ENCODE assay signal across 25 cellular contexts in the genomic region with DNA sequence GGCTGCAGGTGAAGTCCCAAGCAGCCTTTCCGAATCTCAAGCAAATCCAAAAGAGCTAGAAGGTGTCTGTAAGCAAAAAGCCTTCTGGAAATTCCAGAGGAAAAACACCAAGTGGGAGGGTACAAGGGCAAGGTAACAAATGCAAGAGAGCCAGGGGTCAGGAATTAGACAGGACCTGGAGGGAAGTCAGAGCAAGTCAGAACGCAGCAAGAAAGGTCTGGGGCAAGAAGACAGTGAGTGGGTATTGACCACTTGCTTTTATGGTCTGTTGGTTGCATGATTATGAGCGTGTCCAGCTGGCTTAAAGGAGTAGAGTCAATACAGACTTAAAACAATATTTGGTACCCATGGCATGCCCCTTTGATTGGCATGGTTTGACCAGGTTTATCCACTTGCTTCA.
DNase-seq lines count a peak whose midpoint lies in the region; ATAC-seq, FAIRE-seq and TF ChIP-seq lines count a peak whose summit lies in the region.
"Had no signal": no experiment of that assay in that cellular context is flagged by ENCODE, and none has a peak within 500 bp of the region (broad histone marks: within the 10 kb centered on the region; RNA-seq: fewer than 3 reads in every experiment).

No MANE protein-coding gene starts in this region.

- TF ChIP-seq POLR2A in K562 (conservative IDR thresholded peaks at IDR 0.05): no peak

- H3K36me3 ChIP-seq in K562 (ENCODE audit: control insufficient read depth, insufficient read depth, low read length): no peaks in the 10 kb centered on the region
- no peaks in the 10 kb centered on the region for H3K36me3 ChIP-seq in endodermal cell (ENCODE audit: control insufficient read depth, insufficient read depth, low read length)
- H3K36me3 ChIP-seq in neural progenitor cell: no peaks in the 10 kb centered on the region
- H3K36me3 ChIP-seq: BE2C had no signal

- H4K20me1 ChIP-seq in K562 (replicated peaks; ENCODE audit: control insufficient read depth, insufficient read depth, low read length) (no peaks in the 10 kb centered on the region), neural progenitor cell (ENCODE audit: low read depth) (no peaks in the 10 kb centered on the region)
- H4K20me1 ChIP-seq: BLaER1 treated with 17β-estradiol and CSF1 and Interleukin-3, amounts not matched to agents 10 nM and 100 nM had no signal

- no peaks in the 10 kb centered on the region for H3K79me2 ChIP-seq in K562 (ENCODE audit: control insufficient read depth, insufficient read depth, low read length)
- H3K79me2 ChIP-seq in neural progenitor cell (ENCODE audit: low read depth): no peaks in the 10 kb centered on the region

- peak; percentile 26 for FAIRE-seq in K562 (lab: Jason Lieb, UNC)
- FAIRE-seq: A549, D721Med, G401.6, GM12892 had no signal

- no peak overlapping the region for H3K9ac ChIP-seq in K562 (ENCODE audit: insufficient read depth in 1 of 2, low read depth in 2 of 2, low read length in 2 of 2)
- no peak overlapping the region for H3K9ac ChIP-seq in endodermal cell (ENCODE audit: extremely low read depth, low read length, poor library complexity, severe bottlenecking)
- H3K9ac ChIP-seq in neural progenitor cell: no peak overlapping the region
- H3K9ac ChIP-seq: BLaER1 treated with 17β-estradiol and CSF1 and Interleukin-3, amounts not matched to agents 10 nM and 100 nM had no signal

- no peaks in the 10 kb centered on the region for H3K27me3 ChIP-seq in K562 (ENCODE audit: control insufficient read depth in 2 of 2, insufficient read depth in 2 of 2, low read length in 2 of 2)
- no peaks in the 10 kb centered on the region for H3K27me3 ChIP-seq in endodermal cell (ENCODE audit: control insufficient read depth, insufficient read depth, low read length, poor library complexity, severe bottlenecking)
- no peaks in the 10 kb centered on the region for H3K27me3 ChIP-seq in neural progenitor cell
- H3K27me3 ChIP-seq: BE2C; BLaER1 treated with 17β-estradiol and CSF1 and Interleukin-3, amounts not matched to agents 10 nM and 100 nM had no signal

- intact Hi-C loops in K562 (cut with micrococcal nuclease): no loop called here

- H3K4me3 Mint-ChIP-seq in HFFc6 (no peak overlapping the region), endodermal cell (no peak overlapping the region), neural progenitor cell (no peak overlapping the region)
- H3K4me3 Mint-ChIP-seq: CD14-positive monocyte; CD4-positive, alpha-beta T cell; CD8-positive, alpha-beta memory T cell had no signal

- no peak for TF ChIP-seq CTCF in HFFc6 (IDR thresholded peaks at IDR 0.05)
- no peak for TF ChIP-seq CTCF in K562 (IDR thresholded peaks at IDR 0.05 in 2 of 3, conservative IDR thresholded peaks at IDR 0.05 in 1 of 3; ENCODE audit: insufficient read depth in 2 of 3, low read depth in 1 of 3, low read length in 3 of 3)
- no peak for TF ChIP-seq CTCF in endodermal cell (conservative IDR thresholded peaks at IDR 0.05)
- TF ChIP-seq CTCF in neural progenitor cell (IDR thresholded peaks at IDR 0.05): no peak

- no peak for ATAC-seq in K562
- no peak for ATAC-seq in GM19397 (IDR thresholded peaks at IDR 0.05; ENCODE audit: unreplicated experiment)
- ATAC-seq: A549 had no signal

- no peak overlapping the region for H3K4me3 ChIP-seq in K562
- H3K4me3 ChIP-seq in endodermal cell (ENCODE audit: low read length): no peak overlapping the region
- no peak overlapping the region for H3K4me3 ChIP-seq in neural progenitor cell
- H3K4me3 ChIP-seq: A549; BLaER1 treated with 17β-estradiol and CSF1 and Interleukin-3, amounts not matched to agents 10 nM and 100 nM had no signal

- POLR2A ChIA-PET in K562 (lab: Yijun Ruan, JAX): no interaction called here

- H2AFZ ChIP-seq in K562 (ENCODE audit: low read depth, low read length): no peak overlapping the region
- H2AFZ ChIP-seq in neural progenitor cell (replicated peaks): no peak overlapping the region

- TF ChIP-seq RAD21 in K562 (CRISPR knock-in tag; conservative IDR thresholded peaks at IDR 0.05 in 1 of 2, IDR thresholded peaks at IDR 0.05 in 1 of 2): no peak

- BruUV-seq in K562 (replicated peaks; lab: Mats Ljungman, UMichigan): no TSS peak

- H3K9me3 Mint-ChIP-seq in HFFc6 (no peaks in the 10 kb centered on the region), endodermal cell (no peaks in the 10 kb centered on the region), neural progenitor cell (no peaks in the 10 kb centered on the region)
- H3K9me3 Mint-ChIP-seq: CD14-positive monocyte; CD4-positive, alpha-beta T cell; CD8-positive, alpha-beta memory T cell had no signal

- H3K36me3 Mint-ChIP-seq in HFFc6 (ENCODE audit: low read depth): peaks cover 19% of the 10 kb centered on the region
- H3K36me3 Mint-ChIP-seq in endodermal cell (ENCODE audit: low read depth): no peaks in the 10 kb centered on the region
- no peaks in the 10 kb centered on the region for H3K36me3 Mint-ChIP-seq in neural progenitor cell
- H3K36me3 Mint-ChIP-seq: CD14-positive monocyte; CD8-positive, alpha-beta memory T cell had no signal

- H3K27me3 Mint-ChIP-seq in HFFc6 (ENCODE audit: insufficient read depth) (peaks cover 2% of the 10 kb centered on the region; the same call in 1 of the 2 replicates), endodermal cell (ENCODE audit: insufficient read depth) (peaks cover 6% of the 10 kb centered on the region), neural progenitor cell (ENCODE audit: insufficient read depth, low read depth) (no peaks in the 10 kb centered on the region)
- H3K27me3 Mint-ChIP-seq: CD4-positive, alpha-beta T cell had no signal

- CTCF ChIA-PET in K562 (lab: Yijun Ruan, JAX; ENCODE audit: low intra/inter-chr PET ratio): interaction anchor here (0.6 kb wide), 1 partner anchor 753 kb away, joined by 6 read pairs; no protein-coding TSS in a partner anchor

- H3K27ac ChIP-seq in K562 (ENCODE audit: extremely low read depth, low read depth, low read length) (no peak overlapping the region), endodermal cell (ENCODE audit: low read depth, low read length) (no peak overlapping the region), neural progenitor cell (no peak overlapping the region)
- H3K27ac ChIP-seq: A549; BLaER1 treated with 17β-estradiol and CSF1 and Interleukin-3, amounts not matched to agents 10 nM and 100 nM had no signal

- no peaks in the 10 kb centered on the region for H3K9me1 ChIP-seq in K562 (ENCODE audit: control insufficient read depth, insufficient read depth, low read length)

- peaks cover 53% of the 10 kb centered on the region for H3K4me1 Mint-ChIP-seq in HFFc6 (ENCODE audit: low read depth)
- H3K4me1 Mint-ChIP-seq in endodermal cell: peaks cover 7% of the 10 kb centered on the region
- no peaks in the 10 kb centered on the region for H3K4me1 Mint-ChIP-seq in neural progenitor cell
- H3K4me1 Mint-ChIP-seq: CD14-positive monocyte; CD8-positive, alpha-beta memory T cell had no signal

- H3K4me1 ChIP-seq in K562 (replicated peaks in 1 of 2; ENCODE audit: control insufficient read depth in 2 of 2, insufficient read depth in 2 of 2, low read length in 2 of 2) (no peaks in the 10 kb centered on the region), endodermal cell (ENCODE audit: control insufficient read depth, insufficient read depth, low read length) (no peaks in the 10 kb centered on the region), neural progenitor cell (no peaks in the 10 kb centered on the region)
- H3K4me1 ChIP-seq: BE2C; BLaER1 treated with 17β-estradiol and CSF1 and Interleukin-3, amounts not matched to agents 10 nM and 100 nM had no signal

- H3K27ac Mint-ChIP-seq in HFFc6: 0 out of 2 replicates have a peak overlapping the region, but pooled peaks have one; percentile 20
- H3K27ac Mint-ChIP-seq in endodermal cell: no peak overlapping the region
- H3K27ac Mint-ChIP-seq in neural progenitor cell: peak overlapping the region; percentile 62
- H3K27ac Mint-ChIP-seq: CD4-positive, alpha-beta T cell; CD8-positive, alpha-beta memory T cell had no signal

- no peaks in the 10 kb centered on the region for H3F3A ChIP-seq in neural progenitor cell (ENCODE audit: low read depth)

- no peak for TF ChIP-seq EP300 in K562 (IDR thresholded peaks at IDR 0.05; ENCODE audit: low read length)

- 25% methylated on average over 3 of the region's 3 CpGs for WGBS in K562 (ENCODE audit: insufficient coverage, low coverage, missing lambda C conversion rate)
- WGBS in endodermal cell (ENCODE audit: insufficient coverage in 1 of 2, insufficient read length in 1 of 2), 2 experiments: 90 to 94% methylated on average over 3 of the region's 3 CpGs

- in situ Hi-C loops in K562 (cut with MboI): no loop called here

- DNase-seq in HFFc6 (no peak), K562 (ENCODE audit: extremely low read depth in 1 of 4, low spot score in 3 of 4) (no peak), endodermal cell (peak; percentile 20), neural progenitor cell (ENCODE audit: low spot score) (no peak), NCI-H510A (lab: John Stamatoyannopoulos, UW) (no peak), GM19238 (ENCODE audit: insufficient read length, low spot score) (no peak)
- no peak for DNase-seq in activated CD8-positive, alpha-beta memory T cell treated with anti-CD3 and anti-CD28 coated beads, Interleukin-2, amount 50 U/mL, for 4 hours
- DNase-seq: 8988T; ACHN; AML-193; BE2C; CD4-positive, alpha-beta T cell; CD8-positive, alpha-beta memory T cell; DMS 273 treated with DMSO at 0.1 percent for 48 hours; DND-41; GOT3; H7; HCEC 1CT had no signal

- H3K4me2 ChIP-seq in K562 (ENCODE audit: insufficient read depth, low read length): no peak overlapping the region
- H3K4me2 ChIP-seq in neural progenitor cell: no peak overlapping the region
- H3K4me2 ChIP-seq: A549; BLaER1 treated with 17β-estradiol and CSF1 and Interleukin-3, amounts not matched to agents 10 nM and 100 nM had no signal

- no peaks in the 10 kb centered on the region for H3K9me3 ChIP-seq in K562 (replicated peaks; ENCODE audit: control insufficient read depth, insufficient read depth, low read depth, low read length)
- no peaks in the 10 kb centered on the region for H3K9me3 ChIP-seq in endodermal cell (ENCODE audit: control insufficient read depth, low read length)
- no peaks in the 10 kb centered on the region for H3K9me3 ChIP-seq in neural progenitor cell (ENCODE audit: low read depth)
- H3K9me3 ChIP-seq: A549; BE2C; BLaER1 treated with 17β-estradiol and CSF1 and Interleukin-3, amounts not matched to agents 10 nM and 100 nM had no signal

TF ChIP-seq in K562, 482 proteins besides CTCF, POLR2A, EP300 and RAD21:
- no peak for TF ChIP-seq HIVEP1 (CRISPR knock-in tag; IDR thresholded peaks at IDR 0.05)
- no peak for TF ChIP-seq ZBED1 (IDR thresholded peaks at IDR 0.05)
- TF ChIP-seq ZNF316 (IDR thresholded peaks at IDR 0.05): no peak
- no peak for TF ChIP-seq GABPB1 (CRISPR knock-in tag; IDR thresholded peaks at IDR 0.05)
- TF ChIP-seq CHD4 (IDR thresholded peaks at IDR 0.05; ENCODE audit: insufficient read depth, insufficient replicate concordance, low read depth, low read length, poor library complexity, severe bottlenecking): no peak
